ENCODE assay signal across 16 cellular contexts in the genomic region with DNA sequence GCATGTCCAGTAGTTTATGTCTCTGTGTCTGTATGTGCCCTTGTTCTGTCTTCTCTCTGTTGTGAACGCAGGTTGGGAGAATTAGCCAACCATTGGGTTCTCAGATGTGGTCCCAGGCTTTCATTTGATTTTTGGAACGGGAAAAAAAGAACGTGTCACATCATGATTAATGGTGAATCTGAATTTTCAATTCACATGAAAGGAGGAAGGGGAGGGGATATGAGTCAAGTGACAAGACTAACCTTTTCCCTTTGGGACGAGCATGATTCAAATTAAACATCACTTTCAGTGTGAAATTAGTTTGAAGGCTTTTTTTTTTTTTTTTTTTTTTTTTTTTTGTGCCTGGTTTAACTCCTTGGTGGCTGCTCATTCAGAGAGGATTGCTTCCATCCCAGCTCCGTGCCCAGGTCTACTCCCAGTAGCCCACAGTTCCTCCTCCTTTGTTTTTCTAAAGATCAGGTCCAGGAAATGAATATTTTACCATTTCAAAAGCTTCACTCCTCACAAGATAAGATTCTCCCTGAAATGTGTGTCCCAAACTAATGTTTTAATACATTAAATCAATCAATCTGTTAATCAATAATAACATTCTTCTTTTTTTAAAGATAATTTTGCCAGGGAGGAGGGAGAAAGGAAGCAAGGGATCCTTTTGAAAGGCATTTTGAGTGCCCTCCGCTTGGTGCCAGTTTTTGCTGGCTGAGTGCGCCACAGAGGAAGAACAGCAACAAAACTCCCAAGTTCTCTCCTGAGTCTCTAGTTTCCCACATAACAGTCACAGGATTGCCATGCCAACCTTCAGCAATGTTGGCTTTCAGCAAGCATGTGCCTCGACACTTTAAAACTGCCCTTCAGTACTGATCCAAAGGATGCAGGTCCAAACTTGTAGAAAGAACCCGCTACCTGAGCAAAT.
DNase-seq lines count a peak whose midpoint lies in the region; ATAC-seq and TF ChIP-seq lines count a peak whose summit lies in the region.
"Had no signal": no experiment of that assay in that cellular context is flagged by ENCODE, and none has a peak within 500 bp of the region (broad histone marks: within the 10 kb centered on the region; RNA-seq: fewer than 3 reads in every experiment).

No MANE protein-coding gene starts in this region.

- peaks cover 0 to 5% (median 0%) of the 10 kb centered on the region in 5 experiments for H3K9me3 Mint-ChIP-seq in brain

- H3K27me3 Mint-ChIP-seq in brain = peaks cover 3% of the 10 kb centered on the region

- no peak for TF ChIP-seq RAD21 in neural cell (conservative IDR thresholded peaks at IDR 0.05)

- no peak overlapping the region for H2AFZ ChIP-seq in neural cell (ENCODE audit: low read depth, low read length)

- peak overlapping the region in 4 of 5 experiments; percentile 78 to 96 (median 92) for H3K27ac Mint-ChIP-seq in brain

- H3K79me2 ChIP-seq in neural cell (replicated peaks; ENCODE audit: insufficient read depth, low read length) = no peaks in the 10 kb centered on the region

- H3K9me2 ChIP-seq in neural cell (ENCODE audit: insufficient read depth, low read length) = no peaks in the 10 kb centered on the region

- TF ChIP-seq CTCF in brain (conservative IDR thresholded peaks at IDR 0.05) = no peak
- TF ChIP-seq CTCF in neural cell (IDR thresholded peaks at IDR 0.05; ENCODE audit: poor library complexity, severe bottlenecking) = no peak

- peaks cover 58% of the 10 kb centered on the region for H3K4me1 ChIP-seq in HUES6 (ENCODE audit: control insufficient read depth, insufficient read depth, low read length)

- H3K27me3 ChIP-seq in HUES6 (ENCODE audit: control insufficient read depth, insufficient read depth, low read length) (no peaks in the 10 kb centered on the region), neural cell (ENCODE audit: insufficient read depth, low read depth, low read length) (no peaks in the 10 kb centered on the region)
- H3K27me3 ChIP-seq: heart right ventricle had no signal

- no peak for TF ChIP-seq EP300 in neural cell (conservative IDR thresholded peaks at IDR 0.05; ENCODE audit: poor library complexity, severe bottlenecking)

- ATAC-seq in HG03175 (IDR thresholded peaks at IDR 0.05; ENCODE audit: unreplicated experiment) = no peak
- ATAC-seq in GM18520 (IDR thresholded peaks at IDR 0.05; ENCODE audit: unreplicated experiment) = no peak
- ATAC-seq: heart right ventricle had no signal

- H3F3A ChIP-seq in neural cell (ENCODE audit: insufficient read depth, low read length, poor library complexity, severe bottlenecking) = peaks cover 13% of the 10 kb centered on the region

- H3K36me3 Mint-ChIP-seq in brain = peaks cover 13% of the 10 kb centered on the region

- peaks cover 72% of the 10 kb centered on the region for H3K4me1 Mint-ChIP-seq in brain

- H3K36me3 ChIP-seq in HUES6 (ENCODE audit: control insufficient read depth, insufficient read depth, low read length) (peaks cover 12% of the 10 kb centered on the region; the same call in 1 of the 2 replicates), neural cell (ENCODE audit: insufficient read depth, low read length) (peaks cover 6% of the 10 kb centered on the region)
- H3K36me3 ChIP-seq: heart right ventricle had no signal

- H3K27ac ChIP-seq in HUES6 (ENCODE audit: low read depth, low read length) (peak overlapping the region; percentile 59; the same call in 1 of the 2 replicates), neural cell (ENCODE audit: low read length) (peak overlapping the region; percentile 38)
- H3K27ac ChIP-seq: heart right ventricle had no signal

- H3K9ac ChIP-seq in HUES6 (ENCODE audit: low read length) (no peak overlapping the region), neural cell (ENCODE audit: low read length) (no peak overlapping the region)

- no peaks in the 10 kb centered on the region for H3K9me3 ChIP-seq in HUES6 (ENCODE audit: control insufficient read depth, insufficient read depth, low read depth, low read length)
- H3K9me3 ChIP-seq in neural cell (ENCODE audit: low read length) = no peaks in the 10 kb centered on the region
- H3K9me3 ChIP-seq: heart right ventricle had no signal

- peak overlapping the region; percentile 18 to 79 (median 67) for H3K4me3 Mint-ChIP-seq in brain
- H3K4me3 Mint-ChIP-seq: nephron progenitor cell had no signal

- DNase-seq in NCI-H146 treated with DMSO at 0.1 percent for 48 hours (lab: John Stamatoyannopoulos, UW; ENCODE audit: unreplicated experiment) = peak; percentile 30
- no peak for DNase-seq in DMS79 treated with DMSO at 0.1 percent for 48 hours (lab: John Stamatoyannopoulos, UW)
- DNase-seq: activated CD4-positive, alpha-beta T cell treated with anti-CD3 and anti-CD28 coated beads for 4 hours; activated naive CD4-positive, alpha-beta T cell; COR-L47; heart right ventricle; KBM-7; kidney; nephron progenitor cell; stimulated activated CD8-positive, alpha-beta memory T cell treated with anti-CD3 and anti-CD28 coated beads, Interleukin-4, amount 100 ng/mL, for 48 hours; T1000 had no signal

- no peaks in the 10 kb centered on the region for H4K20me1 ChIP-seq in neural cell (ENCODE audit: insufficient read depth)

- H3K4me2 ChIP-seq in neural cell (ENCODE audit: low read length) = peak overlapping the region; percentile 33

- no peak overlapping the region; the same call in 1 of the 2 replicates for H3K4me3 ChIP-seq in HUES6 (ENCODE audit: low read depth, low read length)
- H3K4me3 ChIP-seq in neural cell (ENCODE audit: low read length) = peak overlapping the region; percentile 33
- H3K4me3 ChIP-seq: heart right ventricle had no signal

TF ChIP-seq in neural cell, 6 proteins besides CTCF, POLR2A, EP300 and RAD21:
- TF ChIP-seq, protein P1, sequence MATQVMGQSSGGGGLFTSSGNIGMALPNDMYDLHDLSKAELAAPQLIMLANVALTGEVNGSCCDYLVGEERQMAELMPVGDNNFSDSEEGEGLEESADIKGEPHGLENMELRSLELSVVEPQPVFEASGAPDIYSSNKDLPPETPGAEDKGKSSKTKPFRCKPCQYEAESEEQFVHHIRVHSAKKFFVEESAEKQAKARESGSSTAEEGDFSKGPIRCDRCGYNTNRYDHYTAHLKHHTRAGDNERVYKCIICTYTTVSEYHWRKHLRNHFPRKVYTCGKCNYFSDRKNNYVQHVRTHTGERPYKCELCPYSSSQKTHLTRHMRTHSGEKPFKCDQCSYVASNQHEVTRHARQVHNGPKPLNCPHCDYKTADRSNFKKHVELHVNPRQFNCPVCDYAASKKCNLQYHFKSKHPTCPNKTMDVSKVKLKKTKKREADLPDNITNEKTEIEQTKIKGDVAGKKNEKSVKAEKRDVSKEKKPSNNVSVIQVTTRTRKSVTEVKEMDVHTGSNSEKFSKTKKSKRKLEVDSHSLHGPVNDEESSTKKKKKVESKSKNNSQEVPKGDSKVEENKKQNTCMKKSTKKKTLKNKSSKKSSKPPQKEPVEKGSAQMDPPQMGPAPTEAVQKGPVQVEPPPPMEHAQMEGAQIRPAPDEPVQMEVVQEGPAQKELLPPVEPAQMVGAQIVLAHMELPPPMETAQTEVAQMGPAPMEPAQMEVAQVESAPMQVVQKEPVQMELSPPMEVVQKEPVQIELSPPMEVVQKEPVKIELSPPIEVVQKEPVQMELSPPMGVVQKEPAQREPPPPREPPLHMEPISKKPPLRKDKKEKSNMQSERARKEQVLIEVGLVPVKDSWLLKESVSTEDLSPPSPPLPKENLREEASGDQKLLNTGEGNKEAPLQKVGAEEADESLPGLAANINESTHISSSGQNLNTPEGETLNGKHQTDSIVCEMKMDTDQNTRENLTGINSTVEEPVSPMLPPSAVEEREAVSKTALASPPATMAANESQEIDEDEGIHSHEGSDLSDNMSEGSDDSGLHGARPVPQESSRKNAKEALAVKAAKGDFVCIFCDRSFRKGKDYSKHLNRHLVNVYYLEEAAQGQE (IDR thresholded peaks at IDR 0.05; ENCODE audit: borderline replicate concordance) = no peak
- TF ChIP-seq POLR2AphosphoS5 (IDR thresholded peaks at IDR 0.05) (no peak), SMC3 (conservative IDR thresholded peaks at IDR 0.05; ENCODE audit: poor library complexity) (no peak), TAF1 (IDR thresholded peaks at IDR 0.05; ENCODE audit: low read depth) (no peak), EZH2 (IDR thresholded peaks at IDR 0.05; ENCODE audit: borderline replicate concordance, insufficient read depth, low read length, poor library complexity, severe bottlenecking) (no peak), MXI1 (conservative IDR thresholded peaks at IDR 0.05; ENCODE audit: poor library complexity, severe bottlenecking) (no peak)
